In genomic region chr2:25309402-25309801, GRCh38 we compare ENCODE assay signal across 8 cellular contexts. TPM values are rescaled to one million over a fixed set of nuclear protein-coding genes. Genes with fewer than 3 reads are reported as not detected.
DNase-seq lines count a peak whose midpoint lies in the region; ATAC-seq and TF ChIP-seq lines count a peak whose summit lies in the region.

No MANE protein-coding gene starts in this region.

- H3K9me3 ChIP-seq in A673 (ENCODE audit: low read depth, low read length, poor library complexity, severe bottlenecking) = no peaks in the 10 kb centered on the region
- H3K9me3 ChIP-seq in endodermal cell (ENCODE audit: control insufficient read depth, low read length) = no peaks in the 10 kb centered on the region
- no peaks in the 10 kb centered on the region for H3K9me3 ChIP-seq in neural progenitor cell (ENCODE audit: low read depth)

- no peak overlapping the region for H3K27ac Mint-ChIP-seq in activated CD4-positive, alpha-beta memory T cell treated with anti-CD3 and anti-CD28 coated beads for 36 hours
- H3K27ac Mint-ChIP-seq in endodermal cell = no peak overlapping the region
- no peak overlapping the region for H3K27ac Mint-ChIP-seq in neural progenitor cell

- H3K36me3 Mint-ChIP-seq in activated CD4-positive, alpha-beta memory T cell treated with anti-CD3 and anti-CD28 coated beads for 36 hours = peaks cover 43% of the 10 kb centered on the region
- H3K36me3 Mint-ChIP-seq in endodermal cell (ENCODE audit: low read depth) (no peaks in the 10 kb centered on the region), neural progenitor cell (no peaks in the 10 kb centered on the region)

- H3K4me1 Mint-ChIP-seq in activated CD4-positive, alpha-beta memory T cell treated with anti-CD3 and anti-CD28 coated beads for 36 hours (ENCODE audit: low read depth) = peaks cover 87% of the 10 kb centered on the region
- peaks cover 23% of the 10 kb centered on the region for H3K4me1 Mint-ChIP-seq in endodermal cell
- peaks cover 46% of the 10 kb centered on the region for H3K4me1 Mint-ChIP-seq in neural progenitor cell

- H3K27ac ChIP-seq in A673 (ENCODE audit: low read depth, low read length, poor library complexity, severe bottlenecking) (no peak overlapping the region), endodermal cell (ENCODE audit: low read depth, low read length) (no peak overlapping the region), neural progenitor cell (no peak overlapping the region)

- H3K9ac ChIP-seq in endodermal cell (ENCODE audit: extremely low read depth, low read length, poor library complexity, severe bottlenecking) (no peak overlapping the region), neural progenitor cell (no peak overlapping the region)

- POLR2A ChIA-PET in A673 (lab: Charles Lee; ENCODE audit: low non-redundant PET) = no interaction called here
- POLR2A ChIA-PET in activated CD4-positive, alpha-beta memory T cell treated with anti-CD3 and anti-CD28 coated beads for 36 hours (lab: Charles Lee) = no interaction called here

- no peak overlapping the region for H2AFZ ChIP-seq in neural progenitor cell (replicated peaks)

- H3K79me2 ChIP-seq in neural progenitor cell (ENCODE audit: low read depth) = no peaks in the 10 kb centered on the region

- H3K4me1 ChIP-seq in A673 (ENCODE audit: insufficient read depth, low read length, poor library complexity, severe bottlenecking) (peaks cover 61% of the 10 kb centered on the region), endodermal cell (ENCODE audit: control insufficient read depth, insufficient read depth, low read length) (peaks cover 6% of the 10 kb centered on the region), neural progenitor cell (peaks cover 35% of the 10 kb centered on the region)

- no peak overlapping the region for H3K4me3 ChIP-seq in A673 (ENCODE audit: low read depth, low read length, poor library complexity, severe bottlenecking)
- no peak overlapping the region for H3K4me3 ChIP-seq in endodermal cell (ENCODE audit: low read length)
- no peak overlapping the region for H3K4me3 ChIP-seq in neural progenitor cell

- H3K4me3 Mint-ChIP-seq in activated CD4-positive, alpha-beta memory T cell treated with anti-CD3 and anti-CD28 coated beads for 36 hours = no peak overlapping the region
- H3K4me3 Mint-ChIP-seq in endodermal cell (no peak overlapping the region), neural progenitor cell (peak overlapping the region; percentile 48)

- TF ChIP-seq CTCF in A673 (conservative IDR thresholded peaks at IDR 0.05; ENCODE audit: low read depth, low read length) = peak; percentile 68
- peak; percentile 72 for TF ChIP-seq CTCF in GM12873 (IDR thresholded peaks at IDR 0.05; ENCODE audit: insufficient read depth, low read depth, low read length, missing control alignments)
- TF ChIP-seq CTCF in endodermal cell (conservative IDR thresholded peaks at IDR 0.05) = peak; percentile 83
- peak; percentile 71 for TF ChIP-seq CTCF in neural progenitor cell (IDR thresholded peaks at IDR 0.05)

- BruUV-seq in A673 (replicated peaks; lab: Mats Ljungman, UMichigan) = no TSS peak

- H3K36me3 ChIP-seq in A673 (ENCODE audit: insufficient read depth, low read length, poor library complexity, severe bottlenecking) = peaks cover 12% of the 10 kb centered on the region
- H3K36me3 ChIP-seq in endodermal cell (ENCODE audit: control insufficient read depth, insufficient read depth, low read length) = no peaks in the 10 kb centered on the region
- H3K36me3 ChIP-seq in neural progenitor cell = no peaks in the 10 kb centered on the region

- 75 to 100% methylated on average over 6 to 10 of the region's 10 CpGs for WGBS in endodermal cell (ENCODE audit: insufficient coverage in 1 of 2, insufficient read length in 1 of 2), 2 experiments

- H3K4me2 ChIP-seq in neural progenitor cell = no peak overlapping the region

- H3K9me3 Mint-ChIP-seq in activated CD4-positive, alpha-beta memory T cell treated with anti-CD3 and anti-CD28 coated beads for 36 hours = no peaks in the 10 kb centered on the region
- H3K9me3 Mint-ChIP-seq in endodermal cell = no peaks in the 10 kb centered on the region
- H3K9me3 Mint-ChIP-seq in neural progenitor cell = no peaks in the 10 kb centered on the region

- CTCF ChIA-PET in A673 (lab: Charles Lee) = interaction anchor here (0.5 to 0.9 kb wide), 2 partner anchors 67 to 244 kb away, joined by 5 read pairs; no protein-coding TSS in a partner anchor
- CTCF ChIA-PET in activated CD4-positive, alpha-beta memory T cell treated with anti-CD3 and anti-CD28 coated beads for 36 hours (lab: Charles Lee) = interaction anchor here (0.6 to 3.4 kb wide), 11 partner anchors 11 to 298 kb away, joined by 3 to 23 read pairs (median 5); no protein-coding TSS in a partner anchor

- H3K27me3 Mint-ChIP-seq in activated CD4-positive, alpha-beta memory T cell treated with anti-CD3 and anti-CD28 coated beads for 36 hours = no peaks in the 10 kb centered on the region
- no peaks in the 10 kb centered on the region for H3K27me3 Mint-ChIP-seq in endodermal cell (ENCODE audit: insufficient read depth)
- peaks cover 5% of the 10 kb centered on the region for H3K27me3 Mint-ChIP-seq in neural progenitor cell (ENCODE audit: insufficient read depth, low read depth)

- no peak for ATAC-seq in HG02870 (IDR thresholded peaks at IDR 0.05; ENCODE audit: unreplicated experiment)
- ATAC-seq in GM21737 (IDR thresholded peaks at IDR 0.05; ENCODE audit: unreplicated experiment) = no peak

- H3F3A ChIP-seq in neural progenitor cell (ENCODE audit: low read depth) = peaks cover 25% of the 10 kb centered on the region

- peak; percentile 82 for DNase-seq in A673 (ENCODE audit: low spot score)
- peak; percentile 12 for DNase-seq in NCI-H510A treated with DMSO at 0.1 percent for 48 hours (lab: John Stamatoyannopoulos, UW)
- peak; percentile 75 for DNase-seq in activated CD4-positive, alpha-beta memory T cell treated with anti-CD3 and anti-CD28 coated beads for 36 hours
- peak; percentile 91 for DNase-seq in endodermal cell
- DNase-seq in neural progenitor cell (ENCODE audit: low spot score) = peak; percentile 75

- intact Hi-C loops in A673 (cut with micrococcal nuclease; ENCODE audit: unreplicated experiment) = loop anchor here (5.0 to 10.0 kb wide), 2 partner anchors 213 to 355 kb away; no protein-coding TSS in a partner anchor
- intact Hi-C loops in activated CD4-positive, alpha-beta memory T cell treated with anti-CD3 and anti-CD28 coated beads for 36 hours (cut with micrococcal nuclease) = no loop called here

- H4K20me1 ChIP-seq in neural progenitor cell (ENCODE audit: low read depth) = no peaks in the 10 kb centered on the region

- H3K27me3 ChIP-seq in A673 (replicated peaks; ENCODE audit: insufficient read depth, low read depth, low read length, poor library complexity) (no peaks in the 10 kb centered on the region), endodermal cell (ENCODE audit: control insufficient read depth, insufficient read depth, low read length, poor library complexity, severe bottlenecking) (no peaks in the 10 kb centered on the region), neural progenitor cell (no peaks in the 10 kb centered on the region)

RNA-seq across cellular contexts. Expression of gene DNMT3A, which starts 32.3 kb away (rescaled TPM):
- total RNA-seq in A673 (2021) = 109 and 123 TPM in 2 replicates
- 10 to 100 TPM; 52.0 to 52.5 TPM for total RNA-seq in activated CD4-positive, alpha-beta memory T cell treated with anti-CD3 and anti-CD28 coated beads for 36 hours
- 100 to 1,000 TPM; 124 to 139 TPM for total RNA-seq in endodermal cell
- 68.6 TPM for polyA plus RNA-seq in endodermal cell (2013, experiment 1 of 2)
- polyA plus RNA-seq in endodermal cell (2013, experiment 2 of 2) = 67.9 TPM
- 46.5 and 81.1 TPM in 2 replicates for total RNA-seq in neural progenitor cell (ENCODE audit: low replicate concordance)

Comparison
In these comparisons a context has a peak if more than half of its experiments do, and no peak if none do; other contexts are left out.
1. DNase-seq: peak in every context shown above with its lines; median percentile 91 in endodermal cell; 82 in A673; 75 in activated CD4-positive, alpha-beta memory T cell treated with anti-CD3 and anti-CD28 coated beads for 36 hours; 75 in neural progenitor cell; 12 in NCI-H510A treated with DMSO at 0.1 percent for 48 hours.